Comparison of ENCODE assay signal across 22 cellular contexts in the genomic region with DNA sequence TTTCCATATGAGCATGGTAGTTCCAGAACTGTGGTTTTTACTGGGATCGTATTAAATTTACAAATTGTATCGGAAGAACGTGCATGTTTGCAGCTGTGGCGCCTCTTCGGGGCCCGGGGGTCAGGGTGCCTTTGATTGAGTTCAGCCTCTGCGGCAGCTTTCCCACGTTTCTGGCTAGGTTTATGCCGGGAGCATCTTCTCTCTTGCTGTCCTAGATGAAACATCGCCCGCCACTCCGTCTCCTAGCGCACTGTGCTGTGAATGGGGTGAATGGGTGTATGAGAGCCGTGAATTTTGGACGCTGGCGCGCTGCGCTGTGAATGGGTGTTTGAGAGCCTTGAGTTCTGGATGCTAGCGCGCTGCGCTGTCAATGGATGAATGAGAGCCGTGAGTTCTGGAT. TPM values are rescaled to one million over a fixed set of nuclear protein-coding genes. Genes with fewer than 3 reads are reported as not detected.
DNase-seq lines count a peak whose midpoint lies in the region; ATAC-seq and TF ChIP-seq lines count a peak whose summit lies in the region.
"Had no signal": no experiment of that assay in that cellular context is flagged by ENCODE, and none has a peak within 500 bp of the region (broad histone marks: within the 10 kb centered on the region; RNA-seq: fewer than 3 reads in every experiment).

No MANE protein-coding gene starts in this region.

- no peaks in the 10 kb centered on the region for H3K27me3 ChIP-seq in BE2C
- H3K27me3 ChIP-seq in BLaER1 treated with 17β-estradiol and CSF1 and Interleukin-3, amounts not matched to agents 10 nM and 100 nM: 0 out of 22 replicates have a peak, but pooled peaks cover 0 to 3% (median 0%) of the 10 kb centered on the region in 11 experiments
- H3K27me3 ChIP-seq: SJCRH30 had no signal

- no peaks in the 10 kb centered on the region for H3K9me3 ChIP-seq in BE2C
- H3K9me3 ChIP-seq in BLaER1 treated with 17β-estradiol and CSF1 and Interleukin-3, amounts not matched to agents 10 nM and 100 nM (replicated peaks in 1 of 11): no peaks in the 10 kb centered on the region
- no peaks in the 10 kb centered on the region for H3K9me3 ChIP-seq in OCI-LY7 (ENCODE audit: low read length)
- H3K9me3 ChIP-seq: SJCRH30, suprapubic skin had no signal

- no peak overlapping the region for H2AFZ ChIP-seq in OCI-LY7 (ENCODE audit: low read length)

- peaks cover 28% of the 10 kb centered on the region for H3K4me1 Mint-ChIP-seq in activated naive CD8-positive, alpha-beta T cell (ENCODE audit: low read depth)
- peaks cover 32 to 40% of the 10 kb centered on the region in 2 donors for H3K4me1 Mint-ChIP-seq in natural killer cell treated with Interleukin-12 subunit alpha and Interleukin-12 subunit beta and Interleukin-15 and Interleukin-18, amount 100 ng/mL, for 72 hours (ENCODE audit: low read depth in 2 of 2)
- H3K4me1 Mint-ChIP-seq in osteocyte (ENCODE audit: unreplicated experiment): peaks cover 11% of the 10 kb centered on the region

- DNase-seq in BE2C (peak; percentile 6), OCI-LY7 (ENCODE audit: low spot score) (no peak), left lobe of liver (ENCODE audit: low spot score) (no peak), osteocyte (ENCODE audit: extremely low spot score, unreplicated experiment) (no peak)
- no peak for DNase-seq in natural killer cell treated with Interleukin-12 subunit alpha and Interleukin-12 subunit beta and Interleukin-15 and Interleukin-18, amount 100 ng/mL, for 72 hours (ENCODE audit: low spot score)
- DNase-seq: activated CD4-positive, alpha-beta T cell treated with anti-CD3 and anti-CD28 coated beads for 4 hours; activated gamma-delta T cell; C1 segment of cervical spinal cord; DMS153; mammary epithelial cell; NCI-H1105; NCI-H526; SJCRH30; stimulated activated CD4-positive, alpha-beta T cell treated with anti-CD3 and anti-CD28 coated beads, Interleukin-4, amount 100 ng/mL, for 24 hours; T1000 had no signal

- no peaks in the 10 kb centered on the region for H3K79me2 ChIP-seq in OCI-LY7 (ENCODE audit: insufficient read depth, low read depth, low read length)

- intact Hi-C loops in OCI-LY7 (cut with micrococcal nuclease; ENCODE audit: unreplicated experiment): no loop called here

- no peak overlapping the region for H3K4me3 ChIP-seq in BE2C (ENCODE audit: low read depth, low read length)
- peak overlapping the region in 2 of 10 experiments; percentile 15 to 43; a peak in 2 of 20 replicates for H3K4me3 ChIP-seq in BLaER1 treated with 17β-estradiol and CSF1 and Interleukin-3, amounts not matched to agents 10 nM and 100 nM
- H3K4me3 ChIP-seq in OCI-LY7 (ENCODE audit: low read depth, low read length, poor library complexity, severe bottlenecking): no peak overlapping the region
- H3K4me3 ChIP-seq: SJCRH30, smooth muscle cell, suprapubic skin had no signal

- ATAC-seq in natural killer cell treated with Interleukin-12 subunit alpha and Interleukin-12 subunit beta and Interleukin-15 and Interleukin-18, amount 100 ng/mL, for 72 hours: no peak
- ATAC-seq in left lobe of liver: no peak

- POLR2A ChIA-PET in OCI-LY7 (lab: Charles Lee): no interaction called here

- H3K4me3 Mint-ChIP-seq in activated naive CD8-positive, alpha-beta T cell: peak overlapping the region; percentile 66
- H3K4me3 Mint-ChIP-seq in natural killer cell treated with Interleukin-12 subunit alpha and Interleukin-12 subunit beta and Interleukin-15 and Interleukin-18, amount 100 ng/mL, for 72 hours: peak overlapping the region; percentile 13
- H3K4me3 Mint-ChIP-seq in osteocyte (ENCODE audit: unreplicated experiment): no peak overlapping the region

- H3K4me1 ChIP-seq in BE2C (peaks cover 12% of the 10 kb centered on the region), OCI-LY7 (ENCODE audit: insufficient read depth, low read length, poor library complexity, severe bottlenecking) (no peaks in the 10 kb centered on the region)
- H3K4me1 ChIP-seq in BLaER1 treated with 17β-estradiol and CSF1 and Interleukin-3, amounts not matched to agents 10 nM and 100 nM: peaks cover 40 to 52% (median 48%) of the 10 kb centered on the region in 10 experiments
- H3K4me1 ChIP-seq: SJCRH30 had no signal

- no peak for TF ChIP-seq CTCF in BE2C (IDR thresholded peaks at IDR 0.05; ENCODE audit: low read depth, low read length)
- no peak for TF ChIP-seq CTCF in OCI-LY7 (conservative IDR thresholded peaks at IDR 0.05; ENCODE audit: low read length)
- TF ChIP-seq CTCF in osteocyte (IDR thresholded peaks at IDR 0.05): no peak

- CTCF ChIA-PET in OCI-LY7 (lab: Charles Lee; ENCODE audit: unreplicated experiment): no interaction called here

- H3K9ac ChIP-seq in BLaER1 treated with 17β-estradiol and CSF1 and Interleukin-3, amounts not matched to agents 10 nM and 100 nM: peak overlapping the region in 3 of 11 experiments; percentile 24 to 44 (median 35); a peak in 3 of 22 replicates

- peak overlapping the region; percentile 64 for H3K27ac Mint-ChIP-seq in activated naive CD8-positive, alpha-beta T cell
- H3K27ac Mint-ChIP-seq in natural killer cell treated with Interleukin-12 subunit alpha and Interleukin-12 subunit beta and Interleukin-15 and Interleukin-18, amount 100 ng/mL, for 72 hours: peak overlapping the region; percentile 62 to 69
- H3K27ac Mint-ChIP-seq in osteocyte (ENCODE audit: unreplicated experiment): no peak overlapping the region

- no peaks in the 10 kb centered on the region for H3K9me2 ChIP-seq in OCI-LY7 (ENCODE audit: insufficient read depth, low read length)

- no TSS peak for BruUV-seq in OCI-LY7 (replicated peaks; lab: Mats Ljungman, UMichigan)

- peaks cover 3% of the 10 kb centered on the region for H3K27me3 Mint-ChIP-seq in activated naive CD8-positive, alpha-beta T cell
- peaks cover 11 to 12% of the 10 kb centered on the region in 2 donors for H3K27me3 Mint-ChIP-seq in natural killer cell treated with Interleukin-12 subunit alpha and Interleukin-12 subunit beta and Interleukin-15 and Interleukin-18, amount 100 ng/mL, for 72 hours
- peaks cover 23% of the 10 kb centered on the region for H3K27me3 Mint-ChIP-seq in osteocyte (ENCODE audit: unreplicated experiment)

- H3K36me3 Mint-ChIP-seq in activated naive CD8-positive, alpha-beta T cell: no peaks in the 10 kb centered on the region
- peaks cover 5% of the 10 kb centered on the region for H3K36me3 Mint-ChIP-seq in natural killer cell treated with Interleukin-12 subunit alpha and Interleukin-12 subunit beta and Interleukin-15 and Interleukin-18, amount 100 ng/mL, for 72 hours
- no peaks in the 10 kb centered on the region for H3K36me3 Mint-ChIP-seq in osteocyte (ENCODE audit: unreplicated experiment)

- peak overlapping the region; percentile 3 to 95 (median 91); a peak in 17 of 22 replicates for H3K4me2 ChIP-seq in BLaER1 treated with 17β-estradiol and CSF1 and Interleukin-3, amounts not matched to agents 10 nM and 100 nM
- no peak overlapping the region for H3K4me2 ChIP-seq in OCI-LY7 (ENCODE audit: low read length)
- H3K4me2 ChIP-seq: smooth muscle cell had no signal

- no peak overlapping the region for H3K27ac ChIP-seq in BLaER1 treated with 17β-estradiol and CSF1 and Interleukin-3, amounts not matched to agents 10 nM and 100 nM
- H3K27ac ChIP-seq in OCI-LY7 (ENCODE audit: low read depth, low read length, poor library complexity, severe bottlenecking): no peak overlapping the region
- H3K27ac ChIP-seq: SJCRH30, suprapubic skin had no signal

- H3K36me3 ChIP-seq in BE2C: no peaks in the 10 kb centered on the region
- H3K36me3 ChIP-seq in BLaER1 treated with 17β-estradiol and CSF1 and Interleukin-3, amounts not matched to agents 10 nM and 100 nM: peaks cover 0 to 13% (median 0%) of the 10 kb centered on the region in 11 experiments; a peak in 5 of 22 replicates
- no peaks in the 10 kb centered on the region for H3K36me3 ChIP-seq in OCI-LY7 (ENCODE audit: insufficient read depth, low read length)
- H3K36me3 ChIP-seq: SJCRH30, suprapubic skin had no signal

- peaks cover 0 to 18% (median 0%) of the 10 kb centered on the region in 11 experiments; a peak in 7 of 22 replicates for H4K20me1 ChIP-seq in BLaER1 treated with 17β-estradiol and CSF1 and Interleukin-3, amounts not matched to agents 10 nM and 100 nM
- H4K20me1 ChIP-seq in OCI-LY7 (ENCODE audit: insufficient read depth, low read length): no peaks in the 10 kb centered on the region

- no peaks in the 10 kb centered on the region for H3K9me3 Mint-ChIP-seq in activated naive CD8-positive, alpha-beta T cell (ENCODE audit: low read depth)
- H3K9me3 Mint-ChIP-seq in natural killer cell treated with Interleukin-12 subunit alpha and Interleukin-12 subunit beta and Interleukin-15 and Interleukin-18, amount 100 ng/mL, for 72 hours: no peaks in the 10 kb centered on the region
- no peaks in the 10 kb centered on the region for H3K9me3 Mint-ChIP-seq in osteocyte (ENCODE audit: unreplicated experiment)

RNA-seq across cellular contexts. Expression of a gene that starts 12.3 kb away (rescaled TPM):
- polyA plus RNA-seq in BE2C (2012; ENCODE audit: insufficient read depth, insufficient read length, low read depth): 1.8 TPM
- under 1 TPM; 0.78 to 0.89 TPM for total RNA-seq in natural killer cell treated with Interleukin-12 subunit alpha and Interleukin-12 subunit beta and Interleukin-15 and Interleukin-18, amount 100 ng/mL, for 72 hours
- not detected in 2 replicates for total RNA-seq in OCI-LY7 (2014; rRNA removed; shearing (Covaris generic))
- total RNA-seq in OCI-LY7 (2022) (not detected in 2 replicates), left lobe of liver (0.18 TPM), osteocyte (not detected in 2 replicates)
- total RNA-seq: astrocyte, fibroblast of villous mesenchyme, mammary epithelial cell, pulmonary artery endothelial cell, smooth muscle cell, suprapubic skin had no signal
- polyA plus RNA-seq: mammary epithelial cell, smooth muscle cell had no signal

RNA-seq across cellular contexts. Expression of a gene that starts 23.1 kb away (rescaled TPM):
- 0.31 TPM for polyA plus RNA-seq in BE2C (2012; ENCODE audit: insufficient read depth, insufficient read length, low read depth)
- total RNA-seq in natural killer cell treated with Interleukin-12 subunit alpha and Interleukin-12 subunit beta and Interleukin-15 and Interleukin-18, amount 100 ng/mL, for 72 hours: not detected
- not detected in 2 replicates for total RNA-seq in OCI-LY7 (2014; rRNA removed; shearing (Covaris generic))
- total RNA-seq in OCI-LY7 (2022): not detected in 2 replicates
- not detected for total RNA-seq in left lobe of liver
- total RNA-seq in osteocyte: not detected in 2 replicates
- total RNA-seq: astrocyte, fibroblast of villous mesenchyme, mammary epithelial cell, pulmonary artery endothelial cell, SJCRH30, smooth muscle cell, suprapubic skin had no signal
- polyA plus RNA-seq: mammary epithelial cell, smooth muscle cell had no signal

RNA-seq across cellular contexts. Expression of a gene that starts 37.4 kb away (rescaled TPM):
- 8.5 TPM for polyA plus RNA-seq in BE2C (2012; ENCODE audit: insufficient read depth, insufficient read length, low read depth)
- 1 to 10 TPM in 1 of 2 donors, under 1 TPM in 1; 0.86 to 3.8 TPM for total RNA-seq in natural killer cell treated with Interleukin-12 subunit alpha and Interleukin-12 subunit beta and Interleukin-15 and Interleukin-18, amount 100 ng/mL, for 72 hours
- total RNA-seq in OCI-LY7 (2014; rRNA removed; shearing (Covaris generic)): not detected in 2 replicates
- total RNA-seq in OCI-LY7 (2022) (0.50 and 0.84 TPM in 2 replicates), left lobe of liver (109 TPM), osteocyte (not detected in 2 replicates)
- total RNA-seq: fibroblast of villous mesenchyme, mammary epithelial cell, pulmonary artery endothelial cell, smooth muscle cell had no signal
- polyA plus RNA-seq: mammary epithelial cell had no signal

Comparison
In these comparisons a context has a peak if more than half of its experiments do, and no peak if none do; other contexts are left out.
1. RNA of a gene that starts 37.4 kb away (total RNA-seq): 109 TPM in left lobe of liver (single experiment); 0.86 to 3.8 TPM in natural killer cell treated with Interleukin-12 subunit alpha and Interleukin-12 subunit beta and Interleukin-15 and Interleukin-18, amount 100 ng/mL, for 72 hours, 0.50 to 0.84 TPM in OCI-LY7 and not detected in osteocyte; every median in the first group is over 10 times any median in the second.